8 cellular contexts compared by ENCODE assay signal in the genomic region with DNA sequence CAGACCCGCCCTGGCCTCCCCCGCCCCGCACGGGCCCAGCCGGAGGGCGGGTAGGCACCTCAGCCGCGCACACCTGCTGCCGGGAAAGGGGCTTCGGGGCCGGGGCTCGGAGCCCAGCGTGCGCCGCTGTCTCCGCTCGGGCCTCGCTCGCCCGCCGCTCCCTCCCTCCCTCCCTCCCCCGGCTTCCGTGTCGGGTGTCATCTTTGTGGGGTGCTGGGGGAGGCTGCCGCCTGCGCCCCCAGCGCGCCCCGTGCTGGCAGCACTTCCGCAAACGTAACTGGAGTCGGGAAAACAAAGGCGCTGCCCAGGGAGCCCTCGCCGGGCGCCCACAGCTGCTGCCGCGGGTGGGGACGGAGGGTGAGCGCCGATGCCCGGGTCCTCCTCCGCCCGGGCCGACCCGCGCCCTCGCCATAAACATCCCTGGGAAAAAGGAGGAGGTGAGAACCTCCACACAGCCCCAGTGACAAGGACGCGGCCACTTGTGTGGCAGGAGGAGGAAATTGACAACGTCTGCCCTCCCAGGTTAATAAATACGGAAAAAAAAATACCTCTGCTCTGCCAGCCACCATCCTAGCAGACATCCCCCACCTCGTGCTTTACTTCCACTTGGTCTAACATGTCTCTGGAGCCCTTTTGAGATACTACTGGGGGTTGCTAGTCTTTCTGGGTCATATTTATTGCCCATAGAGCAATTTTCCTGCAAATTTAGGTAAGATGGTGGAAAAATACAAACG. TPM values are rescaled to one million over a fixed set of nuclear protein-coding genes. Genes with fewer than 3 reads are reported as not detected.
DNase-seq lines count a peak whose midpoint lies in the region; ATAC-seq and TF ChIP-seq lines count a peak whose summit lies in the region.

No MANE protein-coding gene starts in this region.

- peaks cover 39% of the 10 kb centered on the region for H3K4me1 ChIP-seq in mucosa of stomach (ENCODE audit: control insufficient read depth, insufficient read depth, low read length)

- peaks cover 9% of the 10 kb centered on the region for H3K36me3 Mint-ChIP-seq in activated CD8-positive, alpha-beta memory T cell treated with anti-CD3 and anti-CD28 coated beads, Interleukin-2, amount 10 ng/mL, durations not matched to agents 7 days and 5 days

- H3K9me3 ChIP-seq in mucosa of stomach (ENCODE audit: control insufficient read depth, low read length), result no peaks in the 10 kb centered on the region

- peaks cover 41% of the 10 kb centered on the region for H3K4me1 Mint-ChIP-seq in activated CD8-positive, alpha-beta memory T cell treated with anti-CD3 and anti-CD28 coated beads, Interleukin-2, amount 10 ng/mL, durations not matched to agents 7 days and 5 days

- H3K4me3 Mint-ChIP-seq in activated CD8-positive, alpha-beta memory T cell treated with anti-CD3 and anti-CD28 coated beads, Interleukin-2, amount 10 ng/mL, durations not matched to agents 7 days and 5 days, result peak overlapping the region; percentile 84

- H3K9ac ChIP-seq in mucosa of stomach (ENCODE audit: low read length), result peak overlapping the region; percentile 90

- CTCF ChIA-PET in activated CD8-positive, alpha-beta memory T cell treated with anti-CD3 and anti-CD28 coated beads, Interleukin-2, amount 10 ng/mL, durations not matched to agents 7 days and 5 days (lab: Charles Lee), result no interaction called here

- DNase-seq in AG08396 (ENCODE audit: low spot score), result peak; percentile 59
- peak; percentile 25 for DNase-seq in NCI-H460 (ENCODE audit: extremely low read depth, low read depth)
- DNase-seq in activated CD8-positive, alpha-beta memory T cell treated with anti-CD3 and anti-CD28 coated beads, Interleukin-2, amount 10 ng/mL, durations not matched to agents 7 days and 5 days, result peak; percentile 83
- peak; percentile 38 for DNase-seq in epithelial cell of esophagus (ENCODE audit: low read depth)
- DNase-seq in stimulated activated CD8-positive, alpha-beta memory T cell treated with anti-CD3 and anti-CD28 coated beads, Interleukin-4, amount 100 ng/mL, for 4 hours (ENCODE audit: low read depth in 2 of 2, low spot score in 1 of 2), result peak; percentile 40 to 66

- no peak for TF ChIP-seq CTCF in epithelial cell of esophagus (IDR thresholded peaks at IDR 0.05; ENCODE audit: insufficient read depth, low read depth, low read length, missing control alignments)

- no peaks in the 10 kb centered on the region for H3K27me3 ChIP-seq in mucosa of stomach (ENCODE audit: control insufficient read depth, insufficient read depth, low read length)

- H3K27me3 Mint-ChIP-seq in activated CD8-positive, alpha-beta memory T cell treated with anti-CD3 and anti-CD28 coated beads, Interleukin-2, amount 10 ng/mL, durations not matched to agents 7 days and 5 days, result no peaks in the 10 kb centered on the region

- peak overlapping the region; percentile 88 for H3K27ac Mint-ChIP-seq in activated CD8-positive, alpha-beta memory T cell treated with anti-CD3 and anti-CD28 coated beads, Interleukin-2, amount 10 ng/mL, durations not matched to agents 7 days and 5 days

- H3K4me3 ChIP-seq in epithelial cell of esophagus (ENCODE audit: low read length), result peak overlapping the region; percentile 67
- H3K4me3 ChIP-seq in mucosa of stomach (ENCODE audit: low read length), result peak overlapping the region; percentile 68

- no peaks in the 10 kb centered on the region for H3K9me3 Mint-ChIP-seq in activated CD8-positive, alpha-beta memory T cell treated with anti-CD3 and anti-CD28 coated beads, Interleukin-2, amount 10 ng/mL, durations not matched to agents 7 days and 5 days (ENCODE audit: low read depth)

- ATAC-seq in GM18868 (IDR thresholded peaks at IDR 0.05; ENCODE audit: unreplicated experiment) (peak; percentile 60), HG03095 (IDR thresholded peaks at IDR 0.05; ENCODE audit: unreplicated experiment) (peak; percentile 56)
- ATAC-seq in activated CD8-positive, alpha-beta memory T cell treated with anti-CD3 and anti-CD28 coated beads, Interleukin-2, amount 10 ng/mL, durations not matched to agents 7 days and 5 days, result peak; percentile 66

- H3K36me3 ChIP-seq in mucosa of stomach (ENCODE audit: control insufficient read depth, insufficient read depth, low read length), result no peaks in the 10 kb centered on the region

RNA-seq across cellular contexts. Expression of a gene that starts 0.6 kb away (rescaled TPM):
- total RNA-seq in NCI-H460 (2014; rRNA removed; shearing (Covaris generic)), result 23.0 and 28.4 TPM in 2 replicates
- polyA plus RNA-seq in NCI-H460 (2014; cell fraction: nucleus; rRNA removed), result 2.7 and 13.8 TPM in 2 replicates
- 10 to 100 TPM; 53.1 to 56.4 TPM for total RNA-seq in activated CD8-positive, alpha-beta memory T cell treated with anti-CD3 and anti-CD28 coated beads, Interleukin-2, amount 10 ng/mL, durations not matched to agents 7 days and 5 days

Comparison
In these comparisons a context has a peak if more than half of its experiments do, and no peak if none do; other contexts are left out.
1. Peak in every context shown above with its lines: DNase-seq, ATAC-seq and H3K4me3 ChIP-seq.
2. DNase-seq: peak in every context shown above with its lines; median percentile 83 in activated CD8-positive, alpha-beta memory T cell treated with anti-CD3 and anti-CD28 coated beads, Interleukin-2, amount 10 ng/mL, durations not matched to agents 7 days and 5 days; 59 in AG08396; 53 in stimulated activated CD8-positive, alpha-beta memory T cell treated with anti-CD3 and anti-CD28 coated beads, Interleukin-4, amount 100 ng/mL, for 4 hours; 38 in epithelial cell of esophagus; 25 in NCI-H460.